Comparison of ENCODE assay signal across 1 cellular context in genomic region chr4:81260443-81261102, GRCh38.
TF ChIP-seq lines count a peak whose summit lies in the region.

No MANE protein-coding gene starts in this region.

TF ChIP-seq in GM12878, 131 proteins besides CTCF, POLR2A, EP300 and RAD21 (continued from another document):
- TF ChIP-seq MLLT1 (IDR thresholded peaks at IDR 0.05) (no peak), NFXL1 (IDR thresholded peaks at IDR 0.05; ENCODE audit: borderline replicate concordance) (no peak), GATAD2B (conservative IDR thresholded peaks at IDR 0.05; ENCODE audit: low read depth) (no peak), ZNF592 (IDR thresholded peaks at IDR 0.05) (no peak), SMC3 (IDR thresholded peaks at IDR 0.05; ENCODE audit: borderline replicate concordance, low read length) (no peak), ATF2 (IDR thresholded peaks at IDR 0.05; ENCODE audit: low read length) (no peak)
